In genomic region chr11:69012092-69013008, GRCh38 we compare ENCODE assay signal across 1 cellular context.
TF ChIP-seq lines count a peak whose summit lies in the region.

No MANE protein-coding gene starts in this region.

TF ChIP-seq in H1, 55 proteins besides CTCF, POLR2A, EP300 and RAD21:
- no peak for TF ChIP-seq POU5F1 (IDR thresholded peaks at IDR 0.05; ENCODE audit: low read depth, low read length)
- no peak for TF ChIP-seq RBBP5 (IDR thresholded peaks at IDR 0.05; ENCODE audit: borderline replicate concordance, low read depth, low read length)
- no peak for TF ChIP-seq NANOG (IDR thresholded peaks at IDR 0.05; ENCODE audit: insufficient read depth, low read depth, low read length, poor library complexity, severe bottlenecking)
- no peak for TF ChIP-seq CEBPB (IDR thresholded peaks at IDR 0.05; ENCODE audit: low read depth, low read length)
- TF ChIP-seq KDM5A (IDR thresholded peaks at IDR 0.05; ENCODE audit: low read length): no peak
- no peak for TF ChIP-seq ASH2L (IDR thresholded peaks at IDR 0.05; ENCODE audit: low read length)
